Comparison of ENCODE assay signal across 26 cellular contexts in the genomic region with DNA sequence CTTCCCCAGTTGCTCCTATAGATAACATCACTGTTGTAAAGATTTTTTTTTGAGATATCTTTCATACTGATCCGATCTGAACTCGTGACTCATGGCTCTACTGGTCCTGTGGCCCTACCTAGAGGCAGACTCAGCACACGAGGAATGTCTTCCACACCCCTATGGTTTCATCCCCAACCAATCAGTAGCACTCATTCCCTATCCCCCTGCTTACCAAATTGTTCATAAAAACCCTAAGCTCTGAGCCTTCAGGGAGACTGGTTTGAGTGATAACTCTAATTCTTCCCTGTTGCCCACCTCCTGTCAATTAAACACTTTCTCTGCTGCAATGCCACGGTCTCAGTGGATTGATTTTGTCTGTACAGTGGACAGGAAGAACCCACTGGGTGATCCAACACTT.
"Had no signal": no experiment of that assay in that cellular context is flagged by ENCODE, and none has a peak within 500 bp of the region (broad histone marks: within the 10 kb centered on the region; RNA-seq: fewer than 3 reads in every experiment).

No MANE protein-coding gene starts in this region.

- H3K4me3 ChIP-seq: adrenal gland, Peyer's patch had no signal

- H3K27ac Mint-ChIP-seq: activated CD4-positive, alpha-beta memory T cell treated with anti-CD3 and anti-CD28 coated beads, Interleukin-2, amount 10 ng/mL, durations not matched to agents 7 days and 5 days; activated CD4-positive, alpha-beta T cell treated with anti-CD3 and anti-CD28 coated beads for 36 hours; activated naive CD4-positive, alpha-beta T cell treated with anti-CD3 and anti-CD28 coated beads, Interleukin-2, amount 10 ng/mL, durations not matched to agents 7 days and 5 days; activated naive CD8-positive, alpha-beta T cell treated with anti-CD3 and anti-CD28 coated beads, Interleukin-2, amount 10 ng/mL, durations not matched to agents 7 days and 5 days; activated T-helper 17 cell treated with anti-CD3 and anti-CD28 coated beads, Interleukin-2, amount 50 U/mL, for 72 hours; T-cell had no signal

- H3K9me3 ChIP-seq: adrenal gland had no signal

- H3K27ac ChIP-seq: adrenal gland, Peyer's patch, VCaP had no signal

- H3K27me3 ChIP-seq: adrenal gland, Peyer's patch had no signal

- ATAC-seq: activated CD4-positive, alpha-beta T cell treated with anti-CD3 and anti-CD28 coated beads for 36 hours; activated T-helper 17 cell treated with anti-CD3 and anti-CD28 coated beads, Interleukin-2, amount 50 U/mL, for 72 hours; T-cell had no signal

- DNase-seq: activated CD4-positive, alpha-beta memory T cell treated with anti-CD3 and anti-CD28 coated beads, Interleukin-2, amount 10 ng/mL, durations not matched to agents 7 days and 5 days; activated CD4-positive, alpha-beta T cell treated with anti-CD3 and anti-CD28 coated beads for 36 hours; activated CD4-positive, alpha-beta T cell treated with anti-CD3 and anti-CD28 coated beads, Interleukin-2, amount 50 U/mL, for 1 hour; activated CD4-positive, CD25-positive, alpha-beta regulatory T cell; activated gamma-delta T cell; activated naive CD4-positive, alpha-beta T cell treated with anti-CD3 and anti-CD28 coated beads, Interleukin-2, amount 10 ng/mL, durations not matched to agents 7 days and 5 days; activated naive CD8-positive, alpha-beta T cell treated with anti-CD3 and anti-CD28 coated beads, Interleukin-2, amount 10 ng/mL, durations not matched to agents 7 days and 5 days; activated T-cell treated with anti-CD3 and anti-CD28 coated beads for 4 hours; activated T-cell treated with anti-CD3 and anti-CD28 coated beads, Interleukin-2, amount 50 U/mL, for 48 hours; adrenal gland; anterior cingulate cortex; cerebellar nuclear complex; NCI-H1092; NCI-H1417 treated with DMSO at 0.1 percent for 48 hours; NCI-H1694; NCI-H2029; NCI-H2107; NCI-H345; NCI-H510A; NCI-H526 treated with DMSO at 0.1 percent for 48 hours; NCI-H82; Peyer's patch; SHP77 treated with DMSO at 0.1 percent for 48 hours; T-cell had no signal

- H3K27me3 Mint-ChIP-seq: activated CD4-positive, alpha-beta T cell treated with anti-CD3 and anti-CD28 coated beads for 36 hours; activated naive CD4-positive, alpha-beta T cell treated with anti-CD3 and anti-CD28 coated beads, Interleukin-2, amount 10 ng/mL, durations not matched to agents 7 days and 5 days; activated T-helper 17 cell treated with anti-CD3 and anti-CD28 coated beads, Interleukin-2, amount 50 U/mL, for 72 hours had no signal

- H3K4me3 Mint-ChIP-seq: activated CD4-positive, alpha-beta memory T cell treated with anti-CD3 and anti-CD28 coated beads, Interleukin-2, amount 10 ng/mL, durations not matched to agents 7 days and 5 days; activated CD4-positive, alpha-beta T cell treated with anti-CD3 and anti-CD28 coated beads for 36 hours; activated naive CD4-positive, alpha-beta T cell treated with anti-CD3 and anti-CD28 coated beads, Interleukin-2, amount 10 ng/mL, durations not matched to agents 7 days and 5 days; activated naive CD8-positive, alpha-beta T cell treated with anti-CD3 and anti-CD28 coated beads, Interleukin-2, amount 10 ng/mL, durations not matched to agents 7 days and 5 days; activated T-helper 17 cell treated with anti-CD3 and anti-CD28 coated beads, Interleukin-2, amount 50 U/mL, for 72 hours; T-cell had no signal

- H3K36me3 ChIP-seq: adrenal gland, Peyer's patch had no signal
